In genomic region chr7:8436965-8437364, GRCh38 we compare ENCODE assay signal across 8 cellular contexts. TPM values are rescaled to one million over a fixed set of nuclear protein-coding genes. Genes with fewer than 3 reads are reported as not detected.
DNase-seq lines count a peak whose midpoint lies in the region; ATAC-seq, FAIRE-seq and TF ChIP-seq lines count a peak whose summit lies in the region.

No MANE protein-coding gene starts in this region.

- intact Hi-C loops in PC-9 (cut with micrococcal nuclease; ENCODE audit: unreplicated experiment) = loop anchor here (1.0 to 5.0 kb wide), 2 partner anchors 287 to 655 kb away; no protein-coding TSS in a partner anchor

- H3K4me3 Mint-ChIP-seq in chondrocyte (ENCODE audit: unreplicated experiment) = no peak overlapping the region

- POLR2A ChIA-PET in PC-9 (lab: Charles Lee; ENCODE audit: unreplicated experiment) = no interaction called here

- H3K4me1 ChIP-seq in PC-9 (replicated peaks; ENCODE audit: insufficient read depth) = no peaks in the 10 kb centered on the region
- no peaks in the 10 kb centered on the region for H3K4me1 ChIP-seq in osteoblast (ENCODE audit: insufficient read depth, low read length)

- H3K9me3 Mint-ChIP-seq in chondrocyte (ENCODE audit: low read depth) = no peaks in the 10 kb centered on the region

- H3K27ac ChIP-seq in PC-9 = no peak overlapping the region
- no peak overlapping the region for H3K27ac ChIP-seq in osteoblast (ENCODE audit: low read depth, low read length)

- no TSS peak for BruUV-seq in PC-9 (replicated peaks; lab: Mats Ljungman, UMichigan)

- CTCF ChIA-PET in PC-9 (lab: Charles Lee) = no interaction called here

- DNase-seq in DMS53 treated with DMSO at 0.1 percent for 48 hours (lab: John Stamatoyannopoulos, UW; ENCODE audit: unreplicated experiment) (peak; percentile 89), GM19239 (ENCODE audit: insufficient read length, low spot score) (peak; percentile 62), PC-9 (peak in 1 of 2 experiments; percentile 66), chondrocyte (ENCODE audit: low spot score) (no peak), osteoblast (ENCODE audit: insufficient read length, low spot score, missing footprints) (no peak), amniotic stem cell (lab: John Stamatoyannopoulos, UW) (no peak)
- no peak for DNase-seq in effector CD8-positive, alpha-beta T cell (lab: John Stamatoyannopoulos, UW)

- no peak overlapping the region for H2AFZ ChIP-seq in PC-9
- H2AFZ ChIP-seq in osteoblast (ENCODE audit: low read length) = no peak overlapping the region

- H3K79me2 ChIP-seq in PC-9 (ENCODE audit: low read depth) = no peaks in the 10 kb centered on the region
- no peaks in the 10 kb centered on the region for H3K79me2 ChIP-seq in osteoblast (ENCODE audit: insufficient read depth, low read length)

- no peaks in the 10 kb centered on the region for H3K9me2 ChIP-seq in PC-9 (ENCODE audit: insufficient read depth)

- H3K36me3 ChIP-seq in PC-9 (ENCODE audit: low read depth) = no peaks in the 10 kb centered on the region
- H3K36me3 ChIP-seq in osteoblast (ENCODE audit: insufficient read depth, low read length) = no peaks in the 10 kb centered on the region

- no peaks in the 10 kb centered on the region for H3F3A ChIP-seq in PC-9 (ENCODE audit: insufficient read depth, low read depth)

- H4K20me1 ChIP-seq in PC-9 (ENCODE audit: insufficient read depth) = no peaks in the 10 kb centered on the region
- H4K20me1 ChIP-seq in osteoblast (ENCODE audit: insufficient read depth, low read length) = no peaks in the 10 kb centered on the region

- FAIRE-seq in GM19239 (lab: Jason Lieb, UNC) = peak; percentile 14

- H3K9me3 ChIP-seq in PC-9 (ENCODE audit: insufficient read depth, low read depth) = no peaks in the 10 kb centered on the region
- no peaks in the 10 kb centered on the region for H3K9me3 ChIP-seq in osteoblast (ENCODE audit: low read depth, low read length)

- peaks cover 18% of the 10 kb centered on the region for H3K4me1 Mint-ChIP-seq in chondrocyte (ENCODE audit: low read depth)

- H3K4me3 ChIP-seq in PC-9 (peak overlapping the region; percentile 33; the same call in 1 of the 2 replicates), osteoblast (ENCODE audit: insufficient read depth, low read length) (no peak overlapping the region)

- H3K4me2 ChIP-seq in PC-9 (peak overlapping the region; percentile 58), osteoblast (ENCODE audit: insufficient read depth, low read length) (no peak overlapping the region)

- peak; percentile 89 for TF ChIP-seq CTCF in PC-9 (conservative IDR thresholded peaks at IDR 0.05)
- peak; percentile 71 for TF ChIP-seq CTCF in chondrocyte (IDR thresholded peaks at IDR 0.05)
- TF ChIP-seq CTCF in osteoblast (IDR thresholded peaks at IDR 0.05; ENCODE audit: extremely low read depth, low read depth, low read length) = peak; percentile 68

- no peak overlapping the region for H3K27ac Mint-ChIP-seq in chondrocyte (ENCODE audit: unreplicated experiment)

- H3K27me3 ChIP-seq in PC-9 (ENCODE audit: insufficient read depth, low read depth) (peaks cover 28% of the 10 kb centered on the region), osteoblast (ENCODE audit: insufficient read depth, low read length) (peaks cover 46% of the 10 kb centered on the region)

- peaks cover 86% of the 10 kb centered on the region for H3K27me3 Mint-ChIP-seq in chondrocyte (ENCODE audit: low read depth)

- ATAC-seq in HG03135 (IDR thresholded peaks at IDR 0.05; ENCODE audit: unreplicated experiment) = peak; percentile 69

- H3K36me3 Mint-ChIP-seq in chondrocyte (ENCODE audit: low read depth) = peaks cover 6% of the 10 kb centered on the region

RNA-seq across cellular contexts. Expression of gene NXPH1, which starts 3.6 kb away (rescaled TPM):
- total RNA-seq in PC-9 (2021) (not detected in 2 replicates), chondrocyte (not detected in 3 replicates), osteoblast (not detected in 2 replicates)

Comparison
In these comparisons a context has a peak if more than half of its experiments do, and no peak if none do; other contexts are left out.
1. DNase-seq: peak in DMS53 treated with DMSO at 0.1 percent for 48 hours (single experiment) and GM19239 (single experiment); none in chondrocyte (single experiment), osteoblast (single experiment), effector CD8-positive, alpha-beta T cell (single experiment) and amniotic stem cell (single experiment).
2. Peak in every context shown above with its lines, with median percentiles within 50 percentile points of each other: CTCF ChIP-seq.